18 cellular contexts compared by ENCODE assay signal in the genomic region with DNA sequence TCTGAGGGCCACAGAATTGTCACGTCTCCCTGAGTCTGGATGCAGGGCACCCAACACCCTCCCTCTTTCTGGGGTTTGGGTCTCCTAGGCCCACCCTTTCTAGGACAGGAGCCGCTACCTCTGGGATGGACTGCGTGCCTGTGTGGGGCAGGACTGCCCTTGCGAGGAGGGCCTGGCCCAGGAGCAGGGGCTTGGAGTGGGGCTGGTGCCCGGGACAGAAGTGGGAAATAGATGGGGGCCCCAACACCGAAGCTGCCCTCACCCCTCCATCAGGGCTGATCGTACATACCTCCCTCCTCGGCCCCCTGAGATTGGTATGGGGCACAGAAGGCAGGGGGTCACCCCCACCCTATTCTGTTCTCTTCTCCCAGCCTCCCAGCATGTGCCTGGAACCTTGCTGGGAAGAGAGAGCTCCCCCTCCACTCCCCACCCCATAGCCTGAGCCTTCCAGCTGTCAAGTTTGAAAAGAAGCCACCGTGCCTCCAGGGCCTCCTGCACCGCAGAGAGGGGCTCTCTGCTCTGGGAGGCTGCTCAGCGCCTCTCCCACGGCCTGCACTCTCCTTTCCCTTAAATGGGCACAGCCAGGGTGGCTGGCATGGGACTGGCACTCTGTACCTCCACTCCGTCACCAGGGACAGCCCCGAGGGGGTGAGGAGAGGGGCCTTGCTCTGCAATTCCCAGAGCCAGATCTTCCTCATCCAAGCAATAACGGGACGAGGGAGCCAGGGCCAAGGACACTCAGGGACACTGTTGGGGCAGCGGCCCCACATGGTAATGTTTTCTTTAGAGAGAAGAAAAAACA. TPM values are rescaled to one million over a fixed set of nuclear protein-coding genes. Genes with fewer than 3 reads are reported as not detected.
DNase-seq lines count a peak whose midpoint lies in the region; ATAC-seq and TF ChIP-seq lines count a peak whose summit lies in the region.
"Had no signal": no experiment of that assay in that cellular context is flagged by ENCODE, and none has a peak within 500 bp of the region (broad histone marks: within the 10 kb centered on the region; RNA-seq: fewer than 3 reads in every experiment).

No MANE protein-coding gene starts in this region.

- H3K4me1 Mint-ChIP-seq in activated CD4-positive, alpha-beta T cell treated with anti-CD3 and anti-CD28 coated beads, Interleukin-2, amount 10 ng/mL, durations not matched to agents 24 days and 14 days = peaks cover 5% of the 10 kb centered on the region

- H3K27me3 ChIP-seq in BLaER1 = peaks cover 53% of the 10 kb centered on the region
- peaks cover 0 to 96% (median 18%) of the 10 kb centered on the region in 4 donors for H3K27me3 ChIP-seq in esophagus squamous epithelium
- peaks cover 0 to 55% (median 23%) of the 10 kb centered on the region in 3 donors for H3K27me3 ChIP-seq in psoas muscle (ENCODE audit: insufficient read depth in 3 of 3, low read length in 2 of 3)

- no peak for TF ChIP-seq POLR2A in esophagus squamous epithelium (IDR thresholded peaks at IDR 0.05)

- H3K27ac Mint-ChIP-seq in activated CD4-positive, alpha-beta T cell treated with anti-CD3 and anti-CD28 coated beads, Interleukin-2, amount 10 ng/mL, durations not matched to agents 24 days and 14 days = no peak overlapping the region
- H3K27ac Mint-ChIP-seq: HFFc6 had no signal

- H3K27ac ChIP-seq in BLaER1 = no peak overlapping the region
- H3K27ac ChIP-seq in esophagus squamous epithelium = peak overlapping the region in 3 of 4 donors; percentile 13 to 39 (median 36)
- peak overlapping the region; percentile 23 for H3K27ac ChIP-seq in psoas muscle

- H3K36me3 ChIP-seq in BLaER1 = no peaks in the 10 kb centered on the region
- H3K36me3 ChIP-seq in esophagus squamous epithelium = no peaks in the 10 kb centered on the region
- no peaks in the 10 kb centered on the region for H3K36me3 ChIP-seq in psoas muscle (ENCODE audit: insufficient read depth in 1 of 2, low read depth in 1 of 2)
- H3K36me3 ChIP-seq: BE2C, Peyer's patch had no signal

- ATAC-seq in psoas muscle (no peak), GM18858 (IDR thresholded peaks at IDR 0.05; ENCODE audit: unreplicated experiment) (no peak)
- ATAC-seq: esophagus mucosa; stimulated activated naive CD8-positive, alpha-beta T cell treated with anti-CD3 and anti-CD28 coated beads, Interleukin-15, Interleukin-2, amounts not matched to agents 100 U/mL and 50 U/mL, for 24 hours had no signal

- H3K36me3 Mint-ChIP-seq in activated CD4-positive, alpha-beta T cell treated with anti-CD3 and anti-CD28 coated beads, Interleukin-2, amount 10 ng/mL, durations not matched to agents 24 days and 14 days (ENCODE audit: low read depth) = no peaks in the 10 kb centered on the region

- intact Hi-C loops in esophagus squamous epithelium (cut with DNase I) (no loop called here), psoas muscle (cut with DNase I) (no loop called here)
- intact Hi-C loops in activated CD4-positive, alpha-beta T cell treated with anti-CD3 and anti-CD28 coated beads, Interleukin-2, amount 10 ng/mL, durations not matched to agents 24 days and 14 days (cut with micrococcal nuclease) = no loop called here

- H4K20me1 ChIP-seq in BLaER1 = peaks cover 19% of the 10 kb centered on the region

- H3K9me3 Mint-ChIP-seq in activated CD4-positive, alpha-beta T cell treated with anti-CD3 and anti-CD28 coated beads, Interleukin-2, amount 10 ng/mL, durations not matched to agents 24 days and 14 days = no peaks in the 10 kb centered on the region
- H3K9me3 Mint-ChIP-seq: HFFc6 had no signal

- no peak overlapping the region for H3K4me3 Mint-ChIP-seq in activated CD4-positive, alpha-beta T cell treated with anti-CD3 and anti-CD28 coated beads, Interleukin-2, amount 10 ng/mL, durations not matched to agents 24 days and 14 days
- H3K4me3 Mint-ChIP-seq: HFFc6 had no signal

- H3K9me3 ChIP-seq in BLaER1 (no peaks in the 10 kb centered on the region), esophagus squamous epithelium (no peaks in the 10 kb centered on the region), psoas muscle (no peaks in the 10 kb centered on the region)
- H3K9me3 ChIP-seq: BE2C, Peyer's patch had no signal

- peaks cover 37% of the 10 kb centered on the region for H3K27me3 Mint-ChIP-seq in activated CD4-positive, alpha-beta T cell treated with anti-CD3 and anti-CD28 coated beads, Interleukin-2, amount 10 ng/mL, durations not matched to agents 24 days and 14 days

- H3K4me2 ChIP-seq in BLaER1 = peak overlapping the region; percentile 90

- DNase-seq in NCI-H1694 (lab: John Stamatoyannopoulos, UW) = peak; percentile 19
- no peak for DNase-seq in esophagus squamous epithelium (lab: John Stamatoyannopoulos, UW)
- DNase-seq in psoas muscle = no peak
- DNase-seq in NCI-H510A treated with DMSO at 0.1 percent for 48 hours (lab: John Stamatoyannopoulos, UW) = no peak
- DNase-seq in activated CD4-positive, alpha-beta T cell treated with anti-CD3 and anti-CD28 coated beads, Interleukin-2, amount 10 ng/mL, durations not matched to agents 24 days and 14 days = no peak
- DNase-seq in hypothalamus (lab: John Stamatoyannopoulos, UW) = no peak
- DNase-seq: activated CD8-positive, alpha-beta memory T cell treated with anti-CD3 and anti-CD28 coated beads, Interleukin-2, amount 50 U/mL, for 48 hours; amniotic stem cell; BE2C; dermis blood vessel endothelial cell; DMS79 treated with DMSO at 0.1 percent for 48 hours; HFFc6; Peyer's patch; stimulated activated naive CD8-positive, alpha-beta T cell treated with anti-CD3 and anti-CD28 coated beads, Interleukin-15, Interleukin-2, amounts not matched to agents 100 U/mL and 50 U/mL, for 24 hours; SW 1271 had no signal

- H3K4me3 ChIP-seq in BLaER1 (0 out of 2 replicates have a peak overlapping the region, but pooled peaks have one; percentile 64), esophagus squamous epithelium (no peak overlapping the region), psoas muscle (no peak overlapping the region)

- H3K9ac ChIP-seq in BLaER1 = no peak overlapping the region

- WGBS in esophagus squamous epithelium, 2 donors = 90 to 91% methylated on average over 3 to 12 of the region's 17 CpGs
- 51 to 72% (median 53%) methylated on average over 17 of the region's 17 CpGs for WGBS in psoas muscle, 3 donors

- H3K4me1 ChIP-seq in BLaER1 (peaks cover 64% of the 10 kb centered on the region), esophagus squamous epithelium (peaks cover 14 to 39% (median 19%) of the 10 kb centered on the region in 3 donors), psoas muscle (no peaks in the 10 kb centered on the region)
- H3K4me1 ChIP-seq: BE2C had no signal

- no peak for TF ChIP-seq CTCF in esophagus squamous epithelium (IDR thresholded peaks at IDR 0.05)
- TF ChIP-seq CTCF in psoas muscle (IDR thresholded peaks at IDR 0.05) = no peak

RNA-seq across cellular contexts. Expression of a gene that starts 1.8 kb away (rescaled TPM):
- 1 to 10 TPM in 1 of 4 donors, under 1 TPM in 1, not detected in 2; 0.76 to 1.3 TPM for total RNA-seq in esophagus squamous epithelium
- under 1 TPM in 3 of 4 donors, not detected in 1; 0.27 to 0.69 (median 0.64) TPM for total RNA-seq in psoas muscle
- polyA plus RNA-seq in psoas muscle = 1 to 10 TPM in 1 of 3 donors, under 1 TPM in 2; 0.24 to 2.1 (median 0.40) TPM
- total RNA-seq in activated CD4-positive, alpha-beta T cell treated with anti-CD3 and anti-CD28 coated beads, Interleukin-2, amount 10 ng/mL, durations not matched to agents 24 days and 14 days = 0.14 TPM in 1 of 2 replicates, not detected in the other
- total RNA-seq: dermis blood vessel endothelial cell, HFFc6 had no signal
